In the genomic region with DNA sequence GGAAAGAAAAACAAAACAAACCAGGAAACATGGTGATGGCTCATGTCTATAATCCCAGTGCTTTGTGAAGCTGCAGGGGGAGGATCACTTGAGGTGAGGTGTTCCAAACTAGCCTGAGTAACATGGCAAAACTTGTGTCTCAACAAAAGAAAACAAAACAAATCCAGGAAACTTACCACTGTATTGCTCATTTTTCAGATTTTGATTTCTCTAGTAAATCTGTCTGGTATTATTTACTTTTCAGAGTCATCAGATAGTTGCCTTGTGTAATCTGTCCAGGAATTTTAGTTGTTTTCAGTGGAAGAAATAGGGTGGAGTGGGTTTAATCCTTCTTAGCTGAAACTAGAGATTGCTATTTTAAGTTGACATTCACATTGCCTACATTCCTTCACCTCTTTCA, we compare ENCODE assay signal across 16 cellular contexts.
DNase-seq lines count a peak whose midpoint lies in the region; ATAC-seq and TF ChIP-seq lines count a peak whose summit lies in the region.
"Had no signal": no experiment of that assay in that cellular context is flagged by ENCODE, and none has a peak within 500 bp of the region (broad histone marks: within the 10 kb centered on the region; RNA-seq: fewer than 3 reads in every experiment).

No MANE protein-coding gene starts in this region.

- 0 out of 2 replicates have a peak overlapping the region, but pooled peaks have one; percentile 7 for H3K27ac ChIP-seq in SJSA1
- H3K27ac ChIP-seq in upper lobe of left lung, result no peak overlapping the region
- H3K27ac ChIP-seq: VCaP had no signal

- DNase-seq in GM03348 (ENCODE audit: low spot score), result peak; percentile 20
- DNase-seq in SJSA1 (ENCODE audit: low read depth in 1 of 2, low spot score in 2 of 2), result peak; percentile 45 to 47
- DNase-seq in fibroblast of gingiva (ENCODE audit: low read depth), result peak; percentile 91
- DNase-seq in retinal pigment epithelial cell (ENCODE audit: low read depth), result peak; percentile 88
- no peak for DNase-seq in stimulated activated naive CD4-positive, alpha-beta T cell treated with Interleukin-2 at 50 U/mL for 16 hours (lab: John Stamatoyannopoulos, UW)
- DNase-seq in upper lobe of left lung, result no peak
- no peak for DNase-seq in activated effector memory CD4-positive, alpha-beta T cell treated with Interleukin-2 at 50 U/mL for 16 hours
- DNase-seq: cortex of kidney, left cardiac atrium, NCI-H187, NCI-H774, SHP77 treated with DMSO at 0.1 percent for 48 hours had no signal

- no peaks in the 10 kb centered on the region for H3K27me3 ChIP-seq in SJSA1 (replicated peaks)
- no peaks in the 10 kb centered on the region for H3K27me3 ChIP-seq in upper lobe of left lung

- ATAC-seq in HG03354 (IDR thresholded peaks at IDR 0.05; ENCODE audit: poor library complexity, severe bottlenecking, unreplicated experiment), result no peak
- no peak for ATAC-seq in upper lobe of left lung (ENCODE audit: low FRiP score in 2 of 2)
- ATAC-seq: natural killer cell treated with Interleukin-12 subunit alpha and Interleukin-12 subunit beta and Interleukin-15 and Interleukin-18, amount 100 ng/mL, for 72 hours; sciatic nerve had no signal

- H3K36me3 ChIP-seq in SJSA1 (no peaks in the 10 kb centered on the region), upper lobe of left lung (no peaks in the 10 kb centered on the region)

- TF ChIP-seq POLR2A in upper lobe of left lung (IDR thresholded peaks at IDR 0.05), result no peak

- TF ChIP-seq CTCF in retinal pigment epithelial cell (conservative IDR thresholded peaks at IDR 0.05; ENCODE audit: low read depth, low read length) (no peak), upper lobe of left lung (IDR thresholded peaks at IDR 0.05) (no peak)

- no peak overlapping the region for H3K4me3 ChIP-seq in SJSA1
- H3K4me3 ChIP-seq in retinal pigment epithelial cell (ENCODE audit: low read length), result no peak overlapping the region
- no peak overlapping the region for H3K4me3 ChIP-seq in upper lobe of left lung

- no peak for TF ChIP-seq EP300 in upper lobe of left lung (IDR thresholded peaks at IDR 0.05)

- peaks cover 9% of the 10 kb centered on the region for H3K4me1 ChIP-seq in SJSA1 (replicated peaks)
- H3K4me1 ChIP-seq in upper lobe of left lung, result no peaks in the 10 kb centered on the region

- no peaks in the 10 kb centered on the region for H3K9me3 ChIP-seq in SJSA1 (replicated peaks)
- no peaks in the 10 kb centered on the region for H3K9me3 ChIP-seq in upper lobe of left lung

Comparison
In these comparisons a context has a peak if more than half of its experiments do, and no peak if none do; other contexts are left out.
1. DNase-seq: peak in GM03348 (single experiment), SJSA1 (2 of 2), fibroblast of gingiva (single experiment) and retinal pigment epithelial cell (single experiment); none in stimulated activated naive CD4-positive, alpha-beta T cell treated with Interleukin-2 at 50 U/mL for 16 hours (single experiment), upper lobe of left lung (0 of 2) and activated effector memory CD4-positive, alpha-beta T cell treated with Interleukin-2 at 50 U/mL for 16 hours (single experiment).